Comparison of ENCODE assay signal across 8 cellular contexts in genomic region chr6:149749594-149750135, GRCh38. TPM values are rescaled to one million over a fixed set of nuclear protein-coding genes. Genes with fewer than 3 reads are reported as not detected.
DNase-seq lines count a peak whose midpoint lies in the region; ATAC-seq, FAIRE-seq and TF ChIP-seq lines count a peak whose summit lies in the region.

TSS of gene PCMT1 (plus strand) at chr6:149749741. CDS start at chr6:149749902, 161 bp downstream.

- FAIRE-seq in small intestine (lab: Jason Lieb, UNC), result no peak

- H3K4me2 ChIP-seq in mammary epithelial cell (ENCODE audit: insufficient read depth, low read depth, low read length), result peak within 1 kb of the TSS; percentile 81

- peak within 1 kb of the TSS; percentile 87 for H3K27ac ChIP-seq in WERI-Rb-1
- H3K27ac ChIP-seq in mammary epithelial cell (ENCODE audit: insufficient read depth, low read depth, low read length), result peak within 1 kb of the TSS; percentile 81
- H3K27ac ChIP-seq in small intestine (ENCODE audit: low read depth in 1 of 2, low read length in 1 of 2), result peak within 1 kb of the TSS; percentile 89 to 93

- H3K36me3 ChIP-seq in WERI-Rb-1 (peaks cover 3% of the 10 kb centered on the region; the same call in 1 of the 2 replicates), mammary epithelial cell (ENCODE audit: insufficient read depth, low read length) (peaks cover 3% of the 10 kb centered on the region), small intestine (ENCODE audit: control insufficient read depth in 2 of 2, insufficient read depth in 2 of 2, low read length in 2 of 2) (no peaks in the 10 kb centered on the region)

- peaks cover 69% of the 10 kb centered on the region for H3K79me2 ChIP-seq in mammary epithelial cell (ENCODE audit: insufficient read depth, low read length)

- TF ChIP-seq CTCF in WERI-Rb-1 (IDR thresholded peaks at IDR 0.05; ENCODE audit: low read depth, low read length) (no peak), mammary epithelial cell (conservative IDR thresholded peaks at IDR 0.05 in 1 of 2, IDR thresholded peaks at IDR 0.05 in 1 of 2; ENCODE audit: extremely low read depth in 1 of 2, insufficient read depth in 1 of 2, low read depth in 1 of 2, low read length in 2 of 2) (no peak)

- no peaks in the 10 kb centered on the region for H3K9me3 ChIP-seq in WERI-Rb-1 (ENCODE audit: severe bottlenecking)
- H3K9me3 ChIP-seq in mammary epithelial cell (replicated peaks; ENCODE audit: insufficient read depth, low read length), result no peaks in the 10 kb centered on the region
- no peaks in the 10 kb centered on the region for H3K9me3 ChIP-seq in small intestine (ENCODE audit: control insufficient read depth, low read depth)

- in situ Hi-C loops in ACHN (cut with HindIII; ENCODE audit: low pct_ligation_motif_present, low pct_unique_long_range_greater_than_20kb, low sequenced_read_pairs), result no loop called here
- in situ Hi-C loops in mammary epithelial cell (cut with MboI; ENCODE audit: low sequenced_read_pairs in 2 of 2), result no loop called here

- peaks cover 2% of the 10 kb centered on the region for H4K20me1 ChIP-seq in mammary epithelial cell (ENCODE audit: insufficient read depth, low read length)

- intact Hi-C loops in mammary epithelial cell (cut with micrococcal nuclease), result no loop called here

- peak; percentile 87 for ATAC-seq in GM18868 (IDR thresholded peaks at IDR 0.05; ENCODE audit: unreplicated experiment)
- peak; percentile 77 for ATAC-seq in HG03103 (IDR thresholded peaks at IDR 0.05; ENCODE audit: low read depth, unreplicated experiment)

- DNase-seq in ACHN, result peak; percentile 90
- DNase-seq in NCI-H2196 (lab: John Stamatoyannopoulos, UW; ENCODE audit: unreplicated experiment), result peak; percentile 95
- peak; percentile 84 for DNase-seq in WERI-Rb-1
- DNase-seq in mammary epithelial cell, result peak; percentile 89
- peak; percentile 94 for DNase-seq in iPS-NIHi11 (ENCODE audit: low spot score)
- DNase-seq in small intestine, result peak; percentile 92

- H3K4me3 ChIP-seq in WERI-Rb-1 (ENCODE audit: low read depth, low read length) (peak within 1 kb of the TSS; percentile 93), mammary epithelial cell (replicated peaks in 1 of 3; ENCODE audit: insufficient read depth in 1 of 3, low read depth in 2 of 3, low read length in 3 of 3) (peak within 1 kb of the TSS; percentile 95 to 99 (median 99)), small intestine (ENCODE audit: low read depth in 1 of 2, low read length in 2 of 2) (peak within 1 kb of the TSS; percentile 77 to 93)

- BruUV-seq in mammary epithelial cell (replicated peaks; lab: Mats Ljungman, UMichigan), result no TSS peak

- CTCF ChIA-PET in mammary epithelial cell (lab: Charles Lee; ENCODE audit: low non-redundant PET), result no interaction called here

- peak within 1 kb of the TSS; percentile 97 for H2AFZ ChIP-seq in mammary epithelial cell (ENCODE audit: low read depth, low read length)

- WGBS in mammary epithelial cell (ENCODE audit: low coverage, missing lambda C conversion rate), result 1% methylated on average over 25 of the region's 60 CpGs
- WGBS in small intestine, 3 donors, result 0% methylated on average over 58 to 60 of the region's 60 CpGs

- no peaks in the 10 kb centered on the region for H3K27me3 ChIP-seq in WERI-Rb-1 (ENCODE audit: insufficient read depth, low read depth, severe bottlenecking)
- no peaks in the 10 kb centered on the region for H3K27me3 ChIP-seq in mammary epithelial cell (ENCODE audit: insufficient read depth, low read length)
- H3K27me3 ChIP-seq in small intestine (ENCODE audit: control insufficient read depth in 2 of 2, insufficient read depth in 2 of 2, low read length in 2 of 2), result no peaks in the 10 kb centered on the region

- H3K9ac ChIP-seq in mammary epithelial cell (ENCODE audit: insufficient read depth, low read length), result peak within 1 kb of the TSS; percentile 89

- dilution Hi-C loops in mammary epithelial cell (cut with HindIII; ENCODE audit: low sequenced_read_pairs), result no loop called here

- H3K4me1 ChIP-seq in mammary epithelial cell (ENCODE audit: insufficient read depth, low read length), result peaks cover 13% of the 10 kb centered on the region
- peaks cover 0 to 18% of the 10 kb centered on the region in 2 donors for H3K4me1 ChIP-seq in small intestine (ENCODE audit: control insufficient read depth in 2 of 2, insufficient read depth in 1 of 2, low read depth in 1 of 2, low read length in 1 of 2)

RNA-seq across cellular contexts. Expression of gene PCMT1, which starts in this region (rescaled TPM):
- total RNA-seq in mammary epithelial cell, result 100 to 1,000 TPM; 122 to 124 TPM
- polyA plus RNA-seq in mammary epithelial cell, result 176 TPM
- 104 TPM for polyA minus RNA-seq in mammary epithelial cell
- 10 to 100 TPM; 38.9 to 70.0 (median 40.0) TPM for polyA plus RNA-seq in small intestine

Comparison
In these comparisons a context has a peak if more than half of its experiments do, and no peak if none do; other contexts are left out.
1. Peak in every context shown above with its lines: DNase-seq, ATAC-seq, H3K4me3 ChIP-seq and H3K27ac ChIP-seq.